Comparison of ENCODE assay signal across 8 cellular contexts in the genomic region with DNA sequence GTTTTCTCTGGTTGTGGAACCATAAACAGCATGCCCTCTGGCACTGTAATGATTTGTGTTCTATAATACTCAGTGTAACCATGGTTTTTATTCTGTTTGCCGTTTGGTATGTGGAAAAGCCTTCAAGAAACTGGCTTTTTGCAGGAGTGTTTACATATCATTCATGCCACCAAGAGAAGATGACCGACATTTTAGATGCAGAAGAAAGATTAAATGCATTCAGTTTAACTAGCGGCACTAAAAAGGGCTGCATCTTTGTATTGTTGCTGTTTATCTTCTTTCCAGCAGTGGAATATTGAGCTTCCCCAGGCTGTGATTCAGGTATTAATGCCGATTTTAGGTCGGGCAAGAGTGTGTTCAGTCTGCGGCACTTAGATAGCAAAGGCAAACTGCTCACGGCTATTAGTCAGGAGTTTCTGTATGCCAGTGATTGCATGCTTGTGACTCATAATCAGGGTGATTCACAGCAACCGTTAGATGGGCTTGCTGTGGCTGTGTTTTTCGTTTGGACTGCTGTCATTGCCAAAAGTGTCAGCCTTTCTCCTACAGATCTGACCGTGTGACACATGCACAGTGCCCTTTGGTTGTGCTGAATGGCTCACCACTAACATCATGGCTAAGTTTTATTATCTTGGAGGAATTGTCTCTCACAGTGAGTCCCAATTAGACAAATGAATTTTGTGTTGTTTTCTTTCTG.
DNase-seq lines count a peak whose midpoint lies in the region; ATAC-seq and TF ChIP-seq lines count a peak whose summit lies in the region.

No MANE protein-coding gene starts in this region.

- H3K27ac ChIP-seq in SJCRH30 (peak overlapping the region; percentile 67), coronary artery (peak overlapping the region in 1 of 2 donors; percentile 55)

- no peak for ATAC-seq in HG02852 (IDR thresholded peaks at IDR 0.05; ENCODE audit: unreplicated experiment)
- no peak for ATAC-seq in HG03571 (IDR thresholded peaks at IDR 0.05; ENCODE audit: unreplicated experiment)

- H3K9me3 Mint-ChIP-seq in mesothelial cell of epicardium (no peaks in the 10 kb centered on the region), type B pancreatic cell (no peaks in the 10 kb centered on the region)

- no peaks in the 10 kb centered on the region for H3K36me3 ChIP-seq in SJCRH30

- H3K36me3 Mint-ChIP-seq in mesothelial cell of epicardium (no peaks in the 10 kb centered on the region), type B pancreatic cell (no peaks in the 10 kb centered on the region)

- no peak for TF ChIP-seq CTCF in coronary artery (IDR thresholded peaks at IDR 0.05)
- TF ChIP-seq CTCF in mesothelial cell of epicardium (IDR thresholded peaks at IDR 0.05; ENCODE audit: unreplicated experiment), result no peak
- no peak for TF ChIP-seq CTCF in type B pancreatic cell (conservative IDR thresholded peaks at IDR 0.05)
- no peak for TF ChIP-seq CTCF in GM10248 (IDR thresholded peaks at IDR 0.05; ENCODE audit: control extremely low read depth, extremely low read depth, low read depth, missing control alignments)

- H3K9me3 ChIP-seq in SJCRH30 (replicated peaks), result no peaks in the 10 kb centered on the region

- peak overlapping the region; percentile 16 for H3K4me3 Mint-ChIP-seq in mesothelial cell of epicardium
- peak overlapping the region; percentile 33 for H3K4me3 Mint-ChIP-seq in type B pancreatic cell

- H3K4me1 ChIP-seq in SJCRH30, result peaks cover 3% of the 10 kb centered on the region; the same call in 1 of the 2 replicates

- POLR2A ChIA-PET in GM10248 (lab: Yijun Ruan, JAX), result no interaction called here

- CTCF ChIA-PET in GM10248 (lab: Yijun Ruan, JAX), result interaction anchor here (1.7 kb wide), 1 partner anchor 13 kb away, joined by 3 read pairs; no protein-coding TSS in a partner anchor

- H3K4me3 ChIP-seq in SJCRH30 (peak overlapping the region; percentile 49), coronary artery (peak overlapping the region; percentile 51)

- H3K27ac Mint-ChIP-seq in mesothelial cell of epicardium, result peak overlapping the region; percentile 18
- peak overlapping the region; percentile 48 for H3K27ac Mint-ChIP-seq in type B pancreatic cell

- peak; percentile 11 for DNase-seq in GOT3 (lab: John Stamatoyannopoulos, UW)
- DNase-seq in SJCRH30, result peak; percentile 63 to 78
- DNase-seq in coronary artery (ENCODE audit: low spot score), result peak; percentile 83
- no peak for DNase-seq in mesothelial cell of epicardium (ENCODE audit: low spot score in 2 of 2, unreplicated experiment in 2 of 2)
- no peak for DNase-seq in type B pancreatic cell (ENCODE audit: extremely low spot score, unreplicated experiment)
- DNase-seq in GM10248 (ENCODE audit: extremely low spot score), result no peak

- peaks cover 18% of the 10 kb centered on the region for H3K4me1 Mint-ChIP-seq in mesothelial cell of epicardium
- peaks cover 37% of the 10 kb centered on the region for H3K4me1 Mint-ChIP-seq in type B pancreatic cell (ENCODE audit: unreplicated experiment)

- H3K27me3 Mint-ChIP-seq in mesothelial cell of epicardium (ENCODE audit: low read depth) (no peaks in the 10 kb centered on the region), type B pancreatic cell (no peaks in the 10 kb centered on the region)

- H3K27me3 ChIP-seq in SJCRH30, result no peaks in the 10 kb centered on the region

Comparison
In these comparisons a context has a peak if more than half of its experiments do, and no peak if none do; other contexts are left out.
1. DNase-seq: peak in GOT3 (single experiment), SJCRH30 (2 of 2) and coronary artery (single experiment); none in mesothelial cell of epicardium (0 of 2), type B pancreatic cell (single experiment) and GM10248 (single experiment).